In genomic region chr4:183393446-183393845, GRCh38 we compare ENCODE assay signal across 26 cellular contexts.
"Had no signal": no experiment of that assay in that cellular context is flagged by ENCODE, and none has a peak within 500 bp of the region (broad histone marks: within the 10 kb centered on the region; RNA-seq: fewer than 3 reads in every experiment).

No MANE protein-coding gene starts in this region.

- H3K9me3 ChIP-seq: ovary, psoas muscle, right lobe of liver, sigmoid colon, stomach, thoracic aorta, thyroid gland, tibial nerve, upper lobe of left lung, vagina had no signal

- H3K4me3 ChIP-seq: neural progenitor cell, ovary, psoas muscle, right lobe of liver, sigmoid colon, stomach, thoracic aorta, thyroid gland, tibial nerve, upper lobe of left lung, vagina had no signal

- DNase-seq: natural killer cell; occipital lobe; ovary; psoas muscle; right cardiac atrium; right lobe of liver; sigmoid colon; small intestine; stimulated activated CD4-positive, alpha-beta T cell treated with anti-CD3 and anti-CD28 coated beads, Interleukin-15, amount 100 ng/mL, for 24 hours; stimulated activated CD4-positive, alpha-beta T cell treated with anti-CD3 and anti-CD28 coated beads, Interleukin-2, amount 100 ng/mL, for 24 hours; stimulated activated CD4-positive, alpha-beta T cell treated with anti-CD3 and anti-CD28 coated beads, Interleukin-2, amount 100 ng/mL, for 48 hours; stimulated activated CD4-positive, alpha-beta T cell treated with anti-CD3 and anti-CD28 coated beads, Interleukin-4, amount 100 ng/mL, for 24 hours; stimulated activated naive B cell treated with anti-CD40 and anti-IgM and Interleukin-4, amounts not matched to agents 10 μg/mL and 1 μg/mL and 100 μg/mL, for 72 hours; stimulated activated naive CD4-positive, alpha-beta T cell treated with Interleukin-2 at 50 U/mL for 16 hours; stomach; thyroid gland; trophoblast cell; upper lobe of left lung had no signal

- H3K36me3 ChIP-seq: neural progenitor cell, ovary, right lobe of liver, sigmoid colon, stomach, thoracic aorta, thyroid gland, tibial nerve, upper lobe of left lung, vagina had no signal

- H3K9me3 Mint-ChIP-seq: natural killer cell; nephron; neural progenitor cell; stimulated activated effector memory CD8-positive, alpha-beta T cell treated with anti-CD3 and anti-CD28 coated beads, Interleukin-12 subunit alpha, Interleukin-12 subunit beta, amount 100 ng/mL, for 72 hours; stimulated activated naive B cell treated with anti-CD40 and anti-IgM and Interleukin-4, amounts not matched to agents 10 μg/mL and 1 μg/mL and 100 μg/mL, for 72 hours had no signal

- H3K27ac Mint-ChIP-seq: natural killer cell; nephron; neural progenitor cell; progenitor cell of endocrine pancreas; stimulated activated effector memory CD8-positive, alpha-beta T cell treated with anti-CD3 and anti-CD28 coated beads, Interleukin-12 subunit alpha, Interleukin-12 subunit beta, amount 100 ng/mL, for 72 hours; stimulated activated naive B cell treated with anti-CD40 and anti-IgM and Interleukin-4, amounts not matched to agents 10 μg/mL and 1 μg/mL and 100 μg/mL, for 72 hours had no signal

- H3K4me2 ChIP-seq: neural progenitor cell had no signal

- H3K27me3 ChIP-seq: ovary, right lobe of liver, thyroid gland, tibial nerve, upper lobe of left lung, vagina had no signal

- H3K4me1 ChIP-seq: parathyroid adenoma had no signal

- H3K36me3 Mint-ChIP-seq: natural killer cell; neural progenitor cell; stimulated activated naive B cell treated with anti-CD40 and anti-IgM and Interleukin-4, amounts not matched to agents 10 μg/mL and 1 μg/mL and 100 μg/mL, for 72 hours had no signal

- H3K27ac ChIP-seq: neural progenitor cell, ovary, parathyroid adenoma, psoas muscle, right lobe of liver, sigmoid colon, stomach, thoracic aorta, thyroid gland, tibial nerve, upper lobe of left lung, vagina had no signal

- H3K9ac ChIP-seq: neural progenitor cell, parathyroid adenoma had no signal

- ATAC-seq: natural killer cell; psoas muscle; right cardiac atrium; right lobe of liver; stimulated activated effector memory CD8-positive, alpha-beta T cell treated with anti-CD3 and anti-CD28 coated beads, Interleukin-12 subunit alpha, Interleukin-12 subunit beta, amount 100 ng/mL, for 72 hours; stimulated activated naive B cell treated with anti-CD40 and anti-IgM and Interleukin-4, amounts not matched to agents 10 μg/mL and 1 μg/mL and 100 μg/mL, for 72 hours had no signal

- H3K4me3 Mint-ChIP-seq: natural killer cell; nephron; neural progenitor cell; stimulated activated effector memory CD8-positive, alpha-beta T cell treated with anti-CD3 and anti-CD28 coated beads, Interleukin-12 subunit alpha, Interleukin-12 subunit beta, amount 100 ng/mL, for 72 hours; stimulated activated naive B cell treated with anti-CD40 and anti-IgM and Interleukin-4, amounts not matched to agents 10 μg/mL and 1 μg/mL and 100 μg/mL, for 72 hours had no signal
